9 cellular contexts compared by ENCODE assay signal in the genomic region with DNA sequence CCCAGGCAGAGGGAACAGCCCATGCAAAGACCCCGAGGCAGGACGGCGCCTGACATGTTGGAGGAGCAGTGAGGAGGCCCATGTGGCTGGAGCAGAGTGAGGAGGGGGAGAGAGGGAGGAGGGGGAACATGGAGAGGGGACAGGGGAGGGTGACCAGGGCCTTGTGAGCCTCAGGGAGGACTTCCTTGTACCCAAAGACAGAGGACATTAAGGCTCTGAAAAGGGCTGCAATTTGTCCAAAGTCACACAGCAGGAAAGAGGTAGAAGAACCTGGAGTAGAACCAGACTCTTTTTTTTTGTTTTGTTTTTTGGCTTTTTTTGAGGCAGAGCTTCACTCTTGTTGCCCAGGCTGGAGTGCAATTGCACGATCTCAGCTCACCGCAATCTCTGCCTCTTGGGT.
"Had no signal": no experiment of that assay in that cellular context is flagged by ENCODE, and none has a peak within 500 bp of the region (broad histone marks: within the 10 kb centered on the region; RNA-seq: fewer than 3 reads in every experiment).

No MANE protein-coding gene starts in this region.

- H3K9ac ChIP-seq: KMS-11 had no signal

- DNase-seq: IMR-90, Karpas-422, Kasumi-1, KBM-7, KG1 had no signal

- H3K4me2 ChIP-seq: KMS-11 had no signal

- H3K27ac ChIP-seq: HL-60, KMS-11 had no signal

- ATAC-seq: HepG2 had no signal

- FAIRE-seq: HepG2, HTR-8/SVneo had no signal
